Comparison of ENCODE assay signal across 8 cellular contexts in the genomic region with DNA sequence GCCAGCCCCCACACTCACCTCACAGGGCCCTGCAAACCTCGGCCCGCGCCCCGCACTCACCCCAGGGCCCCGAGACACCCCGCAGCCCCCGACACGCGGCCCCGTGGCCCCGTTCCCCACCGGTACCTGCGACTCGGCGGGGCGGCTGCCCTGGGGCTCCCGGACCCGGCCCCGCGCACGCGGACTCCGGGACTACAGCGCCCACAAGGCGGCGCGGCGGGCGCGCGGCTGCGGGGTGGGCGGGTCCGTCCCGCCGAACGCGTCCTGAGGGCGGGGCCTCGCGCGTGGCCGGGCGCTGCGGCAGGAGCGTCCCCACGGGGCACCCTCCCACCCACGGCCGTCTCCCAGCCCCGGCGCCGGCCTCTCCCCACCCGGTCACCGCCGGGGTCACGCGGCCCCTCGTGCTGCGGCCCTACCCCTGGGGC. TPM values are rescaled to one million over a fixed set of nuclear protein-coding genes. Genes with fewer than 3 reads are reported as not detected.
DNase-seq lines count a peak whose midpoint lies in the region; ATAC-seq and TF ChIP-seq lines count a peak whose summit lies in the region.

A gene (minus strand): TSS at position 199 of the 425 bp plus-strand sequence. CDS start 4,481 bp downstream, outside the sequence.

- H3K27me3 ChIP-seq in breast epithelium: no peaks in the 10 kb centered on the region

- peak within 1 kb of the TSS; percentile 62 to 97 (median 75) for H3K4me3 ChIP-seq in breast epithelium

- H3K9me3 Mint-ChIP-seq in immature natural killer cell: no peaks in the 10 kb centered on the region

- intact Hi-C loops in breast epithelium (cut with DNase I; ENCODE audit: low total_unique reads): loop anchor here (10.0 kb wide), 1 partner anchor 677 kb away; no protein-coding TSS in a partner anchor

- no peaks in the 10 kb centered on the region for H3K36me3 Mint-ChIP-seq in immature natural killer cell

- no peaks in the 10 kb centered on the region for H3K9me3 ChIP-seq in breast epithelium

- H3K4me1 ChIP-seq in breast epithelium: peaks cover 4 to 6% of the 10 kb centered on the region in 2 donors

- peaks cover 4 to 5% of the 10 kb centered on the region in 2 donors for H3K4me1 Mint-ChIP-seq in immature natural killer cell

- ATAC-seq in GM21423 (IDR thresholded peaks at IDR 0.05; ENCODE audit: unreplicated experiment) (peak; percentile 50), HG03469 (IDR thresholded peaks at IDR 0.05; ENCODE audit: unreplicated experiment) (no peak)

- no peak for TF ChIP-seq POLR2A in breast epithelium (IDR thresholded peaks at IDR 0.05)

- H3K36me3 ChIP-seq in breast epithelium: no peaks in the 10 kb centered on the region

- H3K27ac ChIP-seq in breast epithelium: peak within 1 kb of the TSS; percentile 78 to 91

- H3K4me3 Mint-ChIP-seq in immature natural killer cell: peak within 1 kb of the TSS; percentile 43 to 82 (median 59)

- in situ Hi-C loops in Caki2 (cut with HindIII; ENCODE audit: low pct_unique_long_range_greater_than_20kb, low sequenced_read_pairs): no loop called here

- no peak within 1 kb of the TSS for H3K27ac Mint-ChIP-seq in immature natural killer cell

- DNase-seq in Caki2 (ENCODE audit: low read depth): peak; percentile 19
- DNase-seq in UCSD-AML1 (lab: John Stamatoyannopoulos, UW; ENCODE audit: unreplicated experiment): peak; percentile 82
- peak; percentile 24 to 63 for DNase-seq in breast epithelium (ENCODE audit: low spot score in 2 of 2)
- DNase-seq in immature natural killer cell: peak; percentile 68 to 75 (median 71)
- peak; percentile 55 to 68 for DNase-seq in stimulated activated CD4-positive, alpha-beta T cell treated with anti-CD3 and anti-CD28 coated beads, Interleukin-12 subunit alpha, Interleukin-12 subunit beta, amount 100 ng/mL, for 24 hours (ENCODE audit: low read depth in 2 of 2)

- TF ChIP-seq CTCF in LNCAP (IDR thresholded peaks at IDR 0.05) (0 out of 2 replicates have a peak, but pooled peaks have one; percentile 10), breast epithelium (IDR thresholded peaks at IDR 0.05) (peak in 1 of 3 donors; percentile 49)

- H3K27me3 Mint-ChIP-seq in immature natural killer cell (ENCODE audit: low read depth in 3 of 3): peaks cover 0 to 3% (median 0%) of the 10 kb centered on the region in 3 donors

RNA-seq across cellular contexts. Expression of the gene that starts here (rescaled TPM):
- 25.5 and 36.0 TPM in 2 replicates for total RNA-seq in Caki2 (2014; rRNA removed; shearing (Covaris generic); ENCODE audit: low replicate concordance)
- total RNA-seq in breast epithelium: 1 to 10 TPM; 5.6 to 6.7 (median 6.6) TPM
- 1 to 10 TPM in 2 of 3 donors, under 1 TPM in 1; 0.84 to 7.1 (median 1.7) TPM for polyA plus RNA-seq in immature natural killer cell

Comparison
In these comparisons a context has a peak if more than half of its experiments do, and no peak if none do; other contexts are left out.
1. DNase-seq: peak in every context shown above with its lines; median percentile 82 in UCSD-AML1; 71 in immature natural killer cell; 62 in stimulated activated CD4-positive, alpha-beta T cell treated with anti-CD3 and anti-CD28 coated beads, Interleukin-12 subunit alpha, Interleukin-12 subunit beta, amount 100 ng/mL, for 24 hours; 44 in breast epithelium; 19 in Caki2.